ENCODE assay signal across 21 cellular contexts in genomic region chr18:12721495-12722275, GRCh38. TPM values are rescaled to one million over a fixed set of nuclear protein-coding genes. Genes with fewer than 3 reads are reported as not detected.
A peak's percentile ranks its signal among the peaks of the same experiment; 100 is the strongest.
DNase-seq lines count a peak whose midpoint lies in the region; ATAC-seq, FAIRE-seq and TF ChIP-seq lines count a peak whose summit lies in the region.
"Had no signal": no experiment of that assay in that cellular context is flagged by ENCODE, and none has a peak within 500 bp of the region (broad histone marks: within the 10 kb centered on the region; RNA-seq: fewer than 3 reads in every experiment).

No MANE protein-coding gene starts in this region.

- WGBS in GM23248 (ENCODE audit: low coverage in 1 of 2, low lambda C conversion rate in 2 of 2, missing lambda C conversion rate in 2 of 2), 2 experiments, result 86 to 92% methylated on average over 5 of the region's 5 CpGs

- H4K20me1 ChIP-seq in GM23248 (ENCODE audit: insufficient read depth), result no peaks in the 10 kb centered on the region

- H2AFZ ChIP-seq in GM23248, result no peak overlapping the region

- H3K4me1 ChIP-seq in CD4-positive, alpha-beta memory T cell (ENCODE audit: insufficient read depth, low read length), result no peaks in the 10 kb centered on the region
- H3K4me1 ChIP-seq in GM23248 (ENCODE audit: insufficient read depth) (no peaks in the 10 kb centered on the region), kidney (ENCODE audit: control insufficient read depth in 1 of 2, insufficient read depth in 1 of 2, low read depth in 1 of 2, low read length in 2 of 2) (no peaks in the 10 kb centered on the region)

- no peaks in the 10 kb centered on the region for H3K27me3 ChIP-seq in CD4-positive, alpha-beta memory T cell (ENCODE audit: insufficient read depth, low read length)
- H3K27me3 ChIP-seq in GM23248 (replicated peaks; ENCODE audit: insufficient read depth) (no peaks in the 10 kb centered on the region), dorsolateral prefrontal cortex (no peaks in the 10 kb centered on the region)

- in situ Hi-C loops in GM23248 (cut with MboI), result no loop called here

- H3K9me2 ChIP-seq in GM23248 (ENCODE audit: insufficient read depth), result no peaks in the 10 kb centered on the region

- no peak overlapping the region for H3K27ac ChIP-seq in CD4-positive, alpha-beta memory T cell (ENCODE audit: low read depth, low read length)
- H3K27ac ChIP-seq in GM23248, result no peak overlapping the region
- no peak overlapping the region for H3K27ac ChIP-seq in dorsolateral prefrontal cortex
- H3K27ac ChIP-seq in kidney (ENCODE audit: low read depth in 2 of 2, low read length in 2 of 2), result no peak overlapping the region

- H3K4me3 ChIP-seq in CD4-positive, alpha-beta memory T cell (ENCODE audit: low read length in 2 of 2), result no peak overlapping the region
- H3K4me3 ChIP-seq in GM23248 (no peak overlapping the region), dorsolateral prefrontal cortex (no peak overlapping the region), kidney (ENCODE audit: low read length in 2 of 2) (no peak overlapping the region)

- peaks cover 35 to 62% of the 10 kb centered on the region in 2 donors for H3K36me3 Mint-ChIP-seq in CD4-positive, alpha-beta memory T cell
- H3K36me3 Mint-ChIP-seq in HFFc6 (ENCODE audit: low read depth) (peaks cover 14% of the 10 kb centered on the region; the same call in 1 of the 2 replicates), nephron progenitor cell (ENCODE audit: low read depth) (peaks cover 44% of the 10 kb centered on the region)
- H3K36me3 Mint-ChIP-seq in activated T-helper 17 cell treated with anti-CD3 and anti-CD28 coated beads, Interleukin-2, amount 50 U/mL, for 72 hours (ENCODE audit: low read depth), result peaks cover 99% of the 10 kb centered on the region

- intact Hi-C loops in CD4-positive, alpha-beta memory T cell (cut with micrococcal nuclease), result no loop called here
- intact Hi-C loops in dorsolateral prefrontal cortex (cut with DNase I), result no loop called here
- intact Hi-C loops in kidney (cut with DNase I), result no loop called here

- peaks cover 28% of the 10 kb centered on the region for H3K36me3 ChIP-seq in CD4-positive, alpha-beta memory T cell (ENCODE audit: insufficient read depth, low read length)
- H3K36me3 ChIP-seq in GM23248 (ENCODE audit: low read depth) (peaks cover 42% of the 10 kb centered on the region), kidney (ENCODE audit: control insufficient read depth in 1 of 2, insufficient read depth in 2 of 2, low read length in 2 of 2) (peaks cover 21% of the 10 kb centered on the region in 2 donors)

- no peaks in the 10 kb centered on the region for H3K9me3 ChIP-seq in CD4-positive, alpha-beta memory T cell (ENCODE audit: control insufficient read depth in 1 of 2, low read length in 2 of 2)
- H3K9me3 ChIP-seq in GM23248 (ENCODE audit: low read depth) (no peaks in the 10 kb centered on the region), kidney (ENCODE audit: control insufficient read depth in 1 of 2, low read length in 2 of 2) (no peaks in the 10 kb centered on the region)

- H3K27ac Mint-ChIP-seq in CD4-positive, alpha-beta memory T cell, result peak overlapping the region; percentile 8 to 86 (median 63)
- H3K27ac Mint-ChIP-seq in HFFc6, result peak overlapping the region; percentile 7; the same call in 1 of the 2 replicates
- peak overlapping the region; percentile 35 for H3K27ac Mint-ChIP-seq in activated T-helper 17 cell treated with anti-CD3 and anti-CD28 coated beads, Interleukin-2, amount 50 U/mL, for 72 hours
- peak overlapping the region; percentile 49 for H3K27ac Mint-ChIP-seq in nephron progenitor cell
- H3K27ac Mint-ChIP-seq: activated B cell treated with CpG ODN at 0.5 μM for 24 hours, mesothelial cell of epicardium, progenitor cell of endocrine pancreas had no signal

- no peak overlapping the region for H3K4me2 ChIP-seq in GM23248 (ENCODE audit: unreplicated experiment)

- H3K4me1 Mint-ChIP-seq in CD4-positive, alpha-beta memory T cell, result peaks cover 0 to 7% (median 5%) of the 10 kb centered on the region in 4 donors
- H3K4me1 Mint-ChIP-seq in HFFc6 (ENCODE audit: low read depth), result no peaks in the 10 kb centered on the region; the same call in 1 of the 2 replicates
- peaks cover 6% of the 10 kb centered on the region for H3K4me1 Mint-ChIP-seq in activated T-helper 17 cell treated with anti-CD3 and anti-CD28 coated beads, Interleukin-2, amount 50 U/mL, for 72 hours
- no peaks in the 10 kb centered on the region for H3K4me1 Mint-ChIP-seq in nephron progenitor cell
- H3K4me1 Mint-ChIP-seq: activated B cell treated with CpG ODN at 0.5 μM for 24 hours, mesothelial cell of epicardium had no signal

- CTCF ChIA-PET in CD4-positive, alpha-beta memory T cell (lab: Charles Lee; ENCODE audit: partially characterized antibody), result interaction anchor here (0.6 to 15.4 kb wide), 5 partner anchors 8 to 327 kb away, joined by 3 to 221 read pairs (median 3); no protein-coding TSS in a partner anchor

- H3K27me3 Mint-ChIP-seq in CD4-positive, alpha-beta memory T cell, result no peaks in the 10 kb centered on the region
- no peaks in the 10 kb centered on the region for H3K27me3 Mint-ChIP-seq in HFFc6 (ENCODE audit: insufficient read depth)
- no peaks in the 10 kb centered on the region for H3K27me3 Mint-ChIP-seq in activated T-helper 17 cell treated with anti-CD3 and anti-CD28 coated beads, Interleukin-2, amount 50 U/mL, for 72 hours
- H3K27me3 Mint-ChIP-seq in nephron progenitor cell (ENCODE audit: low read depth, poor library complexity), result peaks cover 6% of the 10 kb centered on the region
- H3K27me3 Mint-ChIP-seq: activated B cell treated with CpG ODN at 0.5 μM for 24 hours; effector memory CD8-positive, alpha-beta T cell; natural killer cell treated with Interleukin-12 subunit alpha and Interleukin-12 subunit beta and Interleukin-15 and Interleukin-18, amount 100 ng/mL, for 72 hours; progenitor cell of endocrine pancreas had no signal

- H3F3A ChIP-seq in GM23248 (ENCODE audit: insufficient read depth), result peaks cover 23% of the 10 kb centered on the region; the same call in 1 of the 2 replicates

- no peaks in the 10 kb centered on the region for H3K9me3 Mint-ChIP-seq in CD4-positive, alpha-beta memory T cell
- H3K9me3 Mint-ChIP-seq in HFFc6 (no peaks in the 10 kb centered on the region), nephron progenitor cell (no peaks in the 10 kb centered on the region)
- H3K9me3 Mint-ChIP-seq in activated T-helper 17 cell treated with anti-CD3 and anti-CD28 coated beads, Interleukin-2, amount 50 U/mL, for 72 hours, result no peaks in the 10 kb centered on the region
- H3K9me3 Mint-ChIP-seq: activated B cell treated with CpG ODN at 0.5 μM for 24 hours; effector memory CD8-positive, alpha-beta T cell; H9; mesothelial cell of epicardium; natural killer cell treated with Interleukin-12 subunit alpha and Interleukin-12 subunit beta and Interleukin-15 and Interleukin-18, amount 100 ng/mL, for 72 hours had no signal

- H3K79me2 ChIP-seq in GM23248 (ENCODE audit: insufficient read depth), result no peaks in the 10 kb centered on the region

- TF ChIP-seq CTCF in HFFc6 (IDR thresholded peaks at IDR 0.05) (no peak), nephron progenitor cell (IDR thresholded peaks at IDR 0.05) (no peak), dorsolateral prefrontal cortex (IDR thresholded peaks at IDR 0.05 in 54 of 56, conservative IDR thresholded peaks at IDR 0.05 in 2 of 56; ENCODE audit: low read depth in 1 of 56, partially characterized antibody in 56 of 56) (no peak), kidney (IDR thresholded peaks at IDR 0.05; ENCODE audit: borderline replicate concordance, extremely low read depth, insufficient read depth) (no peak)

- DNase-seq in CD4-positive, alpha-beta memory T cell, result no peak
- DNase-seq in HFFc6 (no peak), nephron progenitor cell (no peak), GM23248 (no peak), dorsolateral prefrontal cortex (no peak), kidney (no peak)
- DNase-seq: activated B cell treated with CpG ODN at 0.5 μM for 24 hours; COR-L47; DND-41; effector memory CD8-positive, alpha-beta T cell; H9; left cardiac atrium; NCI-H1105; NCI-H2081; NK-92 treated with Interleukin-12 subunit alpha and Interleukin-12 subunit beta, amount 100 ng/mL, for 24 hours had no signal

- H3K9ac ChIP-seq in GM23248 (no peak overlapping the region), kidney (ENCODE audit: low read length in 2 of 2) (no peak overlapping the region)

- no peak for FAIRE-seq in kidney (lab: Jason Lieb, UNC)
- FAIRE-seq: HTR-8/SVneo, RCC 7860 had no signal

- POLR2A ChIA-PET in CD4-positive, alpha-beta memory T cell (lab: Charles Lee; ENCODE audit: partially characterized antibody), result no interaction called here

- no peak for ATAC-seq in activated T-helper 17 cell treated with anti-CD3 and anti-CD28 coated beads, Interleukin-2, amount 50 U/mL, for 72 hours (replicated peaks)
- ATAC-seq: effector memory CD8-positive, alpha-beta T cell; left cardiac atrium; natural killer cell treated with Interleukin-12 subunit alpha and Interleukin-12 subunit beta and Interleukin-15 and Interleukin-18, amount 100 ng/mL, for 72 hours had no signal

- no peak overlapping the region for H3K4me3 Mint-ChIP-seq in CD4-positive, alpha-beta memory T cell
- H3K4me3 Mint-ChIP-seq in HFFc6 (no peak overlapping the region), nephron progenitor cell (no peak overlapping the region)
- H3K4me3 Mint-ChIP-seq in activated T-helper 17 cell treated with anti-CD3 and anti-CD28 coated beads, Interleukin-2, amount 50 U/mL, for 72 hours, result no peak overlapping the region
- H3K4me3 Mint-ChIP-seq: activated B cell treated with CpG ODN at 0.5 μM for 24 hours; effector memory CD8-positive, alpha-beta T cell; H9; mesothelial cell of epicardium; natural killer cell treated with Interleukin-12 subunit alpha and Interleukin-12 subunit beta and Interleukin-15 and Interleukin-18, amount 100 ng/mL, for 72 hours had no signal

RNA-seq across cellular contexts. Expression of gene PSMG2, which starts 18.8 kb away (rescaled TPM):
- 10 to 100 TPM; 59.7 to 62.0 TPM for total RNA-seq in CD4-positive, alpha-beta memory T cell
- 100 to 1,000 TPM; 119 to 139 TPM for polyA plus RNA-seq in CD4-positive, alpha-beta memory T cell
- 10 to 100 TPM; 55.9 to 78.3 (median 70.4) TPM for total RNA-seq in HFFc6 (2021; fragmentation: NEBNext Ultra II Directional; extraction: Animal tissue kit (Norgen Biotek cat#: 25700))
- total RNA-seq in activated T-helper 17 cell treated with anti-CD3 and anti-CD28 coated beads, Interleukin-2, amount 50 U/mL, for 72 hours, result 100 to 1,000 TPM in 1 of 2 donors, 10 to 100 TPM in 1; 59.6 to 105 TPM
- total RNA-seq in GM23248 (2014; rRNA removed; shearing (Covaris generic)), result 63.4 and 81.7 TPM in 2 replicates
- polyA plus RNA-seq in GM23248 (2016; fragmentation: Nextera tagmentation; extraction: Ambion mirVana) (125 and 128 TPM in 2 replicates), kidney (ENCODE audit: insufficient read depth, low read depth, low replicate concordance) (108 TPM)
- total RNA-seq in dorsolateral prefrontal cortex (10 to 100 TPM; 46.0 to 79.5 (median 56.9) TPM), kidney (66.2 TPM)

RNA-seq across cellular contexts. Expression of gene CEP76, which starts 19.2 kb away (rescaled TPM):
- total RNA-seq in CD4-positive, alpha-beta memory T cell, result 10 to 100 TPM in 1 of 2 experiments, 1 to 10 TPM in 1; 9.9 to 13.1 TPM
- polyA plus RNA-seq in CD4-positive, alpha-beta memory T cell, result 1 to 10 TPM; 3.6 to 7.8 TPM
- total RNA-seq in HFFc6 (2021; fragmentation: NEBNext Ultra II Directional; extraction: Animal tissue kit (Norgen Biotek cat#: 25700)), result 1 to 10 TPM; 5.5 to 8.0 (median 7.6) TPM
- total RNA-seq in activated T-helper 17 cell treated with anti-CD3 and anti-CD28 coated beads, Interleukin-2, amount 50 U/mL, for 72 hours, result 10 to 100 TPM; 12.0 to 14.7 TPM
- 11.8 and 19.7 TPM in 2 replicates for total RNA-seq in GM23248 (2014; rRNA removed; shearing (Covaris generic))
- polyA plus RNA-seq in GM23248 (2016; fragmentation: Nextera tagmentation; extraction: Ambion mirVana) (6.5 TPM in 2 replicates), kidney (ENCODE audit: insufficient read depth, low read depth, low replicate concordance) (2.0 TPM)
- total RNA-seq in dorsolateral prefrontal cortex (10 to 100 TPM in 67 of 120 experiments, 1 to 10 TPM in 53; 5.4 to 17.5 (median 10.4) TPM), kidney (5.3 TPM)

Comparison
In these comparisons a context has a peak if more than half of its experiments do, and no peak if none do; other contexts are left out.
1. H3K27ac Mint-ChIP-seq: peak in every context shown above with its lines; median percentile 63 in CD4-positive, alpha-beta memory T cell; 49 in nephron progenitor cell; 35 in activated T-helper 17 cell treated with anti-CD3 and anti-CD28 coated beads, Interleukin-2, amount 50 U/mL, for 72 hours; 7 in HFFc6.